In the genomic region with DNA sequence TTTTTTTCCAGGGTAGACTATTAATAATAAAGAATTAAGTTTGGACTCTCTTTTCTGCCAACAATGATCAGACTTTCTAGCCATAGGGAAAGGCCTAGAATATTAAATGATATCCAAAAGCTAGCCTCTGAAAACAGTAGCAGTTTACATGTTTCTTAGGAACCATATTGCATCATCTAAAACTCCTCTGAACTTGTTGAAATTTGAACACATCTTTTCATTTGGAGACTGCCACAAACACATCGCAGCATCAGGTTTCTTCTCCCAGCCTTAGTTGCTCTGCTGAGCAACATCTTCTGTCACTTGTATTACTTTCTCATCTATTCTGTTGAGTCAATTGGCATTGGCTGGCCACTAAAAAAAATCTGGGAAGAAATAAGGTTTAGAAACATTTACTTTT, we compare ENCODE assay signal across 14 cellular contexts.
"Had no signal": no experiment of that assay in that cellular context is flagged by ENCODE, and none has a peak within 500 bp of the region (broad histone marks: within the 10 kb centered on the region; RNA-seq: fewer than 3 reads in every experiment).

No MANE protein-coding gene starts in this region.

- H3K27ac ChIP-seq: coronary artery, lower lobe of right lung, spleen, testis had no signal

- H3K36me3 ChIP-seq: pancreas had no signal

- DNase-seq: activated CD4-positive, alpha-beta T cell treated with anti-CD3 and anti-CD28 coated beads for 1 hour; activated naive CD8-positive, alpha-beta T cell treated with anti-CD3 and anti-CD28 coated beads for 36 hours; activated T-cell treated with anti-CD3 and anti-CD28 coated beads for 4 hours; foreskin fibroblast; islet precursor cell; lower lobe of right lung; naive thymus-derived CD8-positive, alpha-beta T cell; pancreas; spleen; stimulated activated CD4-positive, alpha-beta T cell treated with anti-CD3 and anti-CD28 coated beads, Interleukin-4, amount 100 ng/mL, for 4 hours; SW 1271; T-helper 2 cell; testis had no signal

- H3K4me3 ChIP-seq: coronary artery, lower lobe of right lung, pancreas, spleen, testis had no signal

- H3K9me3 ChIP-seq: lower lobe of right lung, pancreas, spleen, testis had no signal
